ENCODE assay signal across 1 cellular context in genomic region chr5:42547146-42547545, GRCh38.
TF ChIP-seq lines count a peak whose summit lies in the region.

No MANE protein-coding gene starts in this region.

TF ChIP-seq in liver, 16 proteins besides CTCF, POLR2A, EP300 and RAD21 (continued from another document):
- TF ChIP-seq EGR1 (IDR thresholded peaks at IDR 0.05; ENCODE audit: low read depth in 2 of 2): no peak
- TF ChIP-seq RXRA (IDR thresholded peaks at IDR 0.05): no peak
- no peak for TF ChIP-seq NR2F2 (IDR thresholded peaks at IDR 0.05)
